In the genomic region with DNA sequence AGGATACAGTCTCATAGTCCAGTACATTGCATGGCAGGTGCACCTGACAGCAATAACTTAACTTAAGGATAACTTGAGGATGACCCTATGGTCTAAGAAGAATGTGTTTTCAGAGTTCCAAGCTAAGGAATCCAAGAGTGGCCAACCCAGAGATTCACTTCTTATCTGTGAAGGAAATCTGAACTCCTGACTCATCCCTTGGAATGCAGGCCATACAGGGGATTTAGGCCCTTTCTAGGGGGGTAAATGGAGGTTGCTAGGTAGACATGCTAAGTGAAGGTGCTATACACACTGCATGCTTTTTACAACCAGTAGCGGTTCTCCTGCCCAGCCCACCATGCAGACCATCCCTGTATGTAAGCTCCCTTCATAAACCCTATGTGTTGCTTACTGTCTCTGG, we compare ENCODE assay signal across 34 cellular contexts. TPM values are rescaled to one million over a fixed set of nuclear protein-coding genes. Genes with fewer than 3 reads are reported as not detected.
"Had no signal": no experiment of that assay in that cellular context is flagged by ENCODE, and none has a peak within 500 bp of the region (broad histone marks: within the 10 kb centered on the region; RNA-seq: fewer than 3 reads in every experiment).

No MANE protein-coding gene starts in this region.

- H3K9me3 ChIP-seq: ovary, psoas muscle, suprapubic skin, testis, tibial artery, transverse colon, upper lobe of right lung, uterus had no signal

- H3K27ac ChIP-seq: neural progenitor cell, ovary, parathyroid adenoma, psoas muscle, right lobe of liver, sigmoid colon, skin epidermis, spleen, suprapubic skin, testis, tibial artery, transverse colon, upper lobe of right lung, uterus had no signal

- H3K4me2 ChIP-seq: neural progenitor cell, smooth muscle cell had no signal

- DNase-seq: natural killer cell; occipital lobe; ovary; posterior cingulate gyrus; psoas muscle; right cardiac atrium; right lobe of liver; sigmoid colon; spleen; stimulated activated CD4-positive, alpha-beta T cell treated with anti-CD3 and anti-CD28 coated beads, Interleukin-12 subunit alpha, Interleukin-12 subunit beta, amount 100 ng/mL, for 4 hours; stimulated activated CD4-positive, alpha-beta T cell treated with anti-CD3 and anti-CD28 coated beads, Interleukin-1b, Interleukin-23, amount 100 ng/mL, for 48 hours; stimulated activated CD4-positive, alpha-beta T cell treated with anti-CD3 and anti-CD28 coated beads, Interleukin-4, amount 100 ng/mL, for 1 hour; stimulated activated CD4-positive, alpha-beta T cell treated with anti-CD3 and anti-CD28 coated beads, Interleukin-4, amount 100 ng/mL, for 4 hours; stimulated activated CD8-positive, alpha-beta memory T cell treated with anti-CD3 and anti-CD28 coated beads, Interleukin-4, amount 100 ng/mL, for 48 hours; stimulated activated naive CD4-positive, alpha-beta T cell; stimulated activated naive CD8-positive, alpha-beta T cell treated with anti-CD3 and anti-CD28 coated beads, Interleukin-15, amount 100 ng/mL, for 72 hours; stimulated activated naive CD8-positive, alpha-beta T cell treated with anti-CD3 and anti-CD28 coated beads, Interleukin-15, Interleukin-2, amounts not matched to agents 100 U/mL and 50 U/mL, for 24 hours; substantia nigra; testis; tibial artery; transverse colon; upper lobe of right lung; uterus had no signal

- H2AFZ ChIP-seq: neural progenitor cell, parathyroid adenoma had no signal

- H3K9ac ChIP-seq: neural progenitor cell, parathyroid adenoma had no signal

- H3K27me3 ChIP-seq: neural progenitor cell, ovary, right lobe of liver, sigmoid colon, spleen, suprapubic skin, testis, tibial artery, transverse colon, upper lobe of right lung, uterus had no signal

- H3K4me3 ChIP-seq: neural progenitor cell, ovary, psoas muscle, right lobe of liver, sigmoid colon, skin epidermis, smooth muscle cell, spleen, suprapubic skin, testis, tibial artery, transverse colon, upper lobe of right lung, uterus had no signal

- H3K4me1 ChIP-seq: neural progenitor cell, parathyroid adenoma, psoas muscle, right lobe of liver, sigmoid colon, spleen, suprapubic skin, testis, tibial artery, transverse colon, upper lobe of right lung, uterus had no signal

- H3K36me3 ChIP-seq: neural progenitor cell, ovary, right lobe of liver, sigmoid colon, spleen, suprapubic skin, tibial artery, transverse colon, upper lobe of right lung, uterus had no signal

- H3K79me2 ChIP-seq: parathyroid adenoma had no signal

- ATAC-seq: natural killer cell; psoas muscle; right cardiac atrium; right lobe of liver; stimulated activated memory B cell treated with anti-CD40 and anti-IgM and Interleukin-4, amounts not matched to agents 10 μg/mL and 1 μg/mL and 100 μg/mL, for 72 hours; stimulated activated naive CD8-positive, alpha-beta T cell treated with anti-CD3 and anti-CD28 coated beads, Interleukin-15, amount 100 ng/mL, for 72 hours; stimulated activated naive CD8-positive, alpha-beta T cell treated with anti-CD3 and anti-CD28 coated beads, Interleukin-15, Interleukin-2, amounts not matched to agents 100 U/mL and 50 U/mL, for 24 hours; upper lobe of right lung had no signal

RNA-seq across cellular contexts. Expression of a gene that starts 50.4 kb away (rescaled TPM):
- total RNA-seq: natural killer cell, osteoblast, progenitor cell of endocrine pancreas, psoas muscle, sigmoid colon, smooth muscle cell, spleen, suprapubic skin, transverse colon, upper lobe of right lung, urinary bladder had no signal
- polyA plus RNA-seq: neural cell, psoas muscle, right cardiac atrium, sigmoid colon, smooth muscle cell, spleen, thymus, urinary bladder had no signal
